In genomic region chr1:63327417-63328139, GRCh38 we compare ENCODE assay signal across 9 cellular contexts. TPM values are rescaled to one million over a fixed set of nuclear protein-coding genes. Genes with fewer than 3 reads are reported as not detected.
DNase-seq lines count a peak whose midpoint lies in the region; ATAC-seq, FAIRE-seq and TF ChIP-seq lines count a peak whose summit lies in the region.
"Had no signal": no experiment of that assay in that cellular context is flagged by ENCODE, and none has a peak within 500 bp of the region (broad histone marks: within the 10 kb centered on the region; RNA-seq: fewer than 3 reads in every experiment).

No MANE protein-coding gene starts in this region.

- no peaks in the 10 kb centered on the region for H3K36me3 ChIP-seq in Peyer's patch
- no peaks in the 10 kb centered on the region for H3K36me3 ChIP-seq in kidney (ENCODE audit: control insufficient read depth in 1 of 2, insufficient read depth in 2 of 2, low read length in 2 of 2)
- no peaks in the 10 kb centered on the region for H3K36me3 ChIP-seq in thyroid gland

- H3K4me1 Mint-ChIP-seq in MCF 10A (ENCODE audit: insufficient read depth, unreplicated experiment), result no peaks in the 10 kb centered on the region

- H3K4me1 ChIP-seq in Peyer's patch, result peaks cover 0 to 33% (median 8%) of the 10 kb centered on the region in 4 donors
- no peaks in the 10 kb centered on the region for H3K4me1 ChIP-seq in kidney (ENCODE audit: control insufficient read depth in 1 of 2, insufficient read depth in 1 of 2, low read depth in 1 of 2, low read length in 2 of 2)
- H3K4me1 ChIP-seq in thyroid gland, result peaks cover 18 to 25% of the 10 kb centered on the region in 2 donors

- no peaks in the 10 kb centered on the region for H3K36me3 Mint-ChIP-seq in MCF 10A (ENCODE audit: insufficient read depth, unreplicated experiment)

- H3K4me3 Mint-ChIP-seq in MCF 10A (ENCODE audit: unreplicated experiment), result no peak overlapping the region

- H3K4me3 ChIP-seq in Peyer's patch, result no peak overlapping the region
- no peak overlapping the region for H3K4me3 ChIP-seq in kidney (ENCODE audit: low read length in 2 of 2)
- H3K4me3 ChIP-seq in thyroid gland (replicated peaks in 1 of 3), result no peak overlapping the region
- H3K4me3 ChIP-seq: SK-N-MC had no signal

- DNase-seq in AG20443 (ENCODE audit: low spot score) (peak; percentile 85), GM10248 (ENCODE audit: extremely low spot score) (peak; percentile 79), HS-27A (ENCODE audit: low read depth) (peak; percentile 20), Peyer's patch (peak in 2 of 3 donors; percentile 74 to 76), MCF 10A (ENCODE audit: unreplicated experiment) (peak; percentile 66), kidney (peak; percentile 77), thyroid gland (peak; percentile 53 to 63)

- CTCF ChIA-PET in GM10248 (lab: Yijun Ruan, JAX), result interaction anchor here (0.6 to 7.5 kb wide), 14 partner anchors 7 to 212 kb away, joined by 3 to 48 read pairs (median 4); no protein-coding TSS in a partner anchor
- CTCF ChIA-PET in MCF 10A (lab: Yijun Ruan, JAX), result interaction anchor here (0.6 to 2.5 kb wide), 26 partner anchors 9 to 1625 kb away, joined by 3 to 18 read pairs (median 4); no protein-coding TSS in a partner anchor

- H3K9ac ChIP-seq in kidney (ENCODE audit: low read length in 2 of 2), result no peak overlapping the region

- no peak overlapping the region for H3K27ac Mint-ChIP-seq in MCF 10A (ENCODE audit: low read depth, unreplicated experiment)

- H3K9me3 Mint-ChIP-seq in MCF 10A (ENCODE audit: unreplicated experiment), result no peaks in the 10 kb centered on the region

- no TSS peak for BruUV-seq in MCF 10A (replicated peaks; lab: Mats Ljungman, UMichigan)

- H3K27me3 ChIP-seq in Peyer's patch (peaks cover 0 to 67% of the 10 kb centered on the region in 2 donors), thyroid gland (peaks cover 67% of the 10 kb centered on the region)

- no peak overlapping the region for H3K27ac ChIP-seq in Peyer's patch
- no peak overlapping the region for H3K27ac ChIP-seq in kidney (ENCODE audit: low read depth in 2 of 2, low read length in 2 of 2)
- H3K27ac ChIP-seq in thyroid gland, result no peak overlapping the region
- H3K27ac ChIP-seq: SK-N-MC had no signal

- no peak for TF ChIP-seq POLR2A in Peyer's patch (IDR thresholded peaks at IDR 0.05)
- TF ChIP-seq POLR2A in thyroid gland (IDR thresholded peaks at IDR 0.05), result no peak

- H3K27me3 Mint-ChIP-seq in MCF 10A (ENCODE audit: insufficient read depth, unreplicated experiment), result peaks cover 21% of the 10 kb centered on the region

- ATAC-seq in GM21447 (IDR thresholded peaks at IDR 0.05; ENCODE audit: unreplicated experiment), result no peak

- FAIRE-seq in kidney (lab: Jason Lieb, UNC), result no peak

- POLR2A ChIA-PET in GM10248 (lab: Yijun Ruan, JAX) (no interaction called here), MCF 10A (lab: Yijun Ruan, JAX) (interaction anchor here (0.8 kb wide), 1 partner anchor 11 kb away, joined by 4 read pairs; no protein-coding TSS in a partner anchor)

- WGBS in thyroid gland, 2 donors, result 6 to 10% methylated on average over 26 of the region's 26 CpGs

- peaks cover 0 to 16% (median 0%) of the 10 kb centered on the region in 4 donors for H3K9me3 ChIP-seq in Peyer's patch
- peaks cover 0 to 3% of the 10 kb centered on the region in 2 donors for H3K9me3 ChIP-seq in kidney (ENCODE audit: control insufficient read depth in 1 of 2, low read length in 2 of 2)
- no peaks in the 10 kb centered on the region for H3K9me3 ChIP-seq in thyroid gland

- peak; percentile 81 for TF ChIP-seq CTCF in GM10248 (IDR thresholded peaks at IDR 0.05; ENCODE audit: control extremely low read depth, extremely low read depth, low read depth, missing control alignments)
- peak in 5 of 6 experiments; percentile 21 to 70 (median 65) for TF ChIP-seq CTCF in Peyer's patch (IDR thresholded peaks at IDR 0.05)
- peak; percentile 74 for TF ChIP-seq CTCF in MCF 10A (IDR thresholded peaks at IDR 0.05; ENCODE audit: unreplicated experiment)
- TF ChIP-seq CTCF in kidney (IDR thresholded peaks at IDR 0.05; ENCODE audit: borderline replicate concordance, extremely low read depth, insufficient read depth), result peak; percentile 62
- TF ChIP-seq CTCF in thyroid gland (IDR thresholded peaks at IDR 0.05), result peak; percentile 26 to 72 (median 54)

- intact Hi-C loops in MCF 10A (cut with micrococcal nuclease), result loop anchor here (1.0 to 5.0 kb wide), 2 partner anchors 114 to 195 kb away; partner anchors contain the start of genes EFCAB7 and ITGB3BP
- intact Hi-C loops in kidney (cut with DNase I), result no loop called here
- intact Hi-C loops in thyroid gland (cut with DNase I), result no loop called here

RNA-seq across cellular contexts. Expression of gene FOXD3, which starts 5.2 kb away (rescaled TPM):
- total RNA-seq in Peyer's patch (not detected), MCF 10A (2022) (not detected in 2 replicates), kidney (0.31 TPM), thyroid gland (under 1 TPM in 1 of 4 donors, not detected in 3; 0.24 TPM)
- 0.17 TPM for polyA plus RNA-seq in kidney (ENCODE audit: insufficient read depth, low read depth, low replicate concordance)

RNA-seq across cellular contexts. Expression of gene ALG6, which starts 39.8 kb away (rescaled TPM):
- 10 to 100 TPM; 10.8 to 46.2 (median 20.7) TPM for total RNA-seq in Peyer's patch
- total RNA-seq in MCF 10A (2022), result 5.4 and 6.0 TPM in 2 replicates
- total RNA-seq in kidney, result 11.2 TPM
- 10.2 TPM for polyA plus RNA-seq in kidney (ENCODE audit: insufficient read depth, low read depth, low replicate concordance)
- 10 to 100 TPM in 3 of 4 donors, 1 to 10 TPM in 1; 9.2 to 21.5 (median 19.7) TPM for total RNA-seq in thyroid gland

Comparison
In these comparisons a context has a peak if more than half of its experiments do, and no peak if none do; other contexts are left out.
1. DNase-seq: peak in every context shown above with its lines; median percentile 85 in AG20443; 79 in GM10248; 77 in kidney; 75 in Peyer's patch; 66 in MCF 10A; 58 in thyroid gland; 20 in HS-27A.